In the genomic region with DNA sequence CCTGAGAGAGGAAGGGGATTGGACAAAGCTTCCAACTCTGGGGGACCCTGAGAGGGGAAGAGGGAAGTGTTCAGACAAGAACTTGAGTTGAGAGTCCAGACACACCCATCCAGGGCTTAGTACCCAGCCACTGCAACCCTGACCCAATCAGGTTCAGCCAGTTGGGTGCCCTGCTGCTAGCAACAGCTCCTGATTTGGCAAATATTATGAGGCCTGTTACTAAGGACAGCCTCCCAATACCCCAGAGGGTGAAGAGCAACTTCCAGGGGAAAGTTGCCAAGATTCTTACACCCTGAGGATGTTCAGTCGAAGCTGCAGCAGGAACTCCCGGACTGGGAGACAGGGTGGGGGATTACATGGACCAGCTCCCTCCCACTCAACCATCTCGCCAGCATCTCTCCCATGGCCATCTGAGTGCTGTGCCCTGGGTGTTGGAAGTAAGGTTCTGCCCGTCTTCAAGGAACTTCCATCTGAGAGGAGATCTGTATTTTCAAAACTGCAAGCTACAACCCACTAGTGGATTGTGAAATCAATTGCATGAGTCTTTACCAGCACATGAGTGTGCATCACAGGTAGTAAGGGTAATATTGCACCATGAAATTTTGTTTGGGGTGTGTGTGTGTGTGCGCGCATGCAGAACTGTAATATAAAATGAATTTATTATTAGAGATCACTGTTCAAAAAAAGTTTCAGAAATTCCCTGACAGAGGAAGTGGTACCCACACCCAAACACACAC, we compare ENCODE assay signal across 17 cellular contexts. TPM values are rescaled to one million over a fixed set of nuclear protein-coding genes. Genes with fewer than 3 reads are reported as not detected.
DNase-seq lines count a peak whose midpoint lies in the region; ATAC-seq and TF ChIP-seq lines count a peak whose summit lies in the region.
"Had no signal": no experiment of that assay in that cellular context is flagged by ENCODE, and none has a peak within 500 bp of the region (broad histone marks: within the 10 kb centered on the region; RNA-seq: fewer than 3 reads in every experiment).

No MANE protein-coding gene starts in this region.

- H3K4me1 ChIP-seq in left lung = no peaks in the 10 kb centered on the region
- peaks cover 0 to 1% (median 0%) of the 10 kb centered on the region in 4 donors for H3K4me1 ChIP-seq in tibial nerve

- TF ChIP-seq EP300 in tibial nerve (IDR thresholded peaks at IDR 0.05) = no peak

- no peak for TF ChIP-seq POLR2A in tibial nerve (IDR thresholded peaks at IDR 0.05)

- intact Hi-C loops in left lung (cut with DNase I) = no loop called here

- H3K36me3 Mint-ChIP-seq in chondrocyte (ENCODE audit: low read depth) = no peaks in the 10 kb centered on the region
- H3K36me3 Mint-ChIP-seq: activated CD8-positive, alpha-beta memory T cell treated with anti-CD3 and anti-CD28 coated beads, Interleukin-2, amount 10 ng/mL, durations not matched to agents 7 days and 5 days; CD4-positive, CD25-positive, alpha-beta regulatory T cell; IgD-negative memory B cell had no signal

- no peak overlapping the region for H3K4me3 Mint-ChIP-seq in chondrocyte (ENCODE audit: unreplicated experiment)
- H3K4me3 Mint-ChIP-seq in stimulated activated naive CD8-positive, alpha-beta T cell treated with anti-CD3 and anti-CD28 coated beads, Interleukin-15, amount 100 ng/mL, for 72 hours = no peak overlapping the region
- H3K4me3 Mint-ChIP-seq: activated CD8-positive, alpha-beta memory T cell treated with anti-CD3 and anti-CD28 coated beads, Interleukin-2, amount 10 ng/mL, durations not matched to agents 7 days and 5 days; CD4-positive, CD25-positive, alpha-beta regulatory T cell; IgD-negative memory B cell had no signal

- H3K9me3 Mint-ChIP-seq in chondrocyte (ENCODE audit: low read depth) = no peaks in the 10 kb centered on the region
- no peaks in the 10 kb centered on the region for H3K9me3 Mint-ChIP-seq in stimulated activated naive CD8-positive, alpha-beta T cell treated with anti-CD3 and anti-CD28 coated beads, Interleukin-15, amount 100 ng/mL, for 72 hours

- ATAC-seq in left lung = peak; percentile 93
- no peak for ATAC-seq in HG03159 (IDR thresholded peaks at IDR 0.05; ENCODE audit: unreplicated experiment)
- ATAC-seq in stimulated activated naive CD8-positive, alpha-beta T cell treated with anti-CD3 and anti-CD28 coated beads, Interleukin-15, amount 100 ng/mL, for 72 hours = no peak
- ATAC-seq: activated CD8-positive, alpha-beta memory T cell treated with anti-CD3 and anti-CD28 coated beads, Interleukin-2, amount 10 ng/mL, durations not matched to agents 7 days and 5 days; GM12878 had no signal

- H3K9me3 ChIP-seq in left lung = no peaks in the 10 kb centered on the region
- no peaks in the 10 kb centered on the region for H3K9me3 ChIP-seq in tibial nerve
- H3K9me3 ChIP-seq: esophagus muscularis mucosa had no signal

- H3K27me3 Mint-ChIP-seq in chondrocyte (ENCODE audit: low read depth) = no peaks in the 10 kb centered on the region
- no peaks in the 10 kb centered on the region for H3K27me3 Mint-ChIP-seq in stimulated activated naive CD8-positive, alpha-beta T cell treated with anti-CD3 and anti-CD28 coated beads, Interleukin-15, amount 100 ng/mL, for 72 hours

- H3K27ac Mint-ChIP-seq in chondrocyte (ENCODE audit: unreplicated experiment) = peak overlapping the region; percentile 71
- no peak overlapping the region for H3K27ac Mint-ChIP-seq in stimulated activated naive CD8-positive, alpha-beta T cell treated with anti-CD3 and anti-CD28 coated beads, Interleukin-15, amount 100 ng/mL, for 72 hours
- H3K27ac Mint-ChIP-seq: activated CD8-positive, alpha-beta memory T cell treated with anti-CD3 and anti-CD28 coated beads, Interleukin-2, amount 10 ng/mL, durations not matched to agents 7 days and 5 days; CD4-positive, CD25-positive, alpha-beta regulatory T cell had no signal

- peaks cover 0 to 8% of the 10 kb centered on the region in 2 donors for H3K27me3 ChIP-seq in left lung
- no peaks in the 10 kb centered on the region for H3K27me3 ChIP-seq in tibial nerve
- H3K27me3 ChIP-seq: esophagus muscularis mucosa had no signal

- TF ChIP-seq CTCF in chondrocyte (IDR thresholded peaks at IDR 0.05) = no peak
- no peak for TF ChIP-seq CTCF in left lung (IDR thresholded peaks at IDR 0.05)
- no peak for TF ChIP-seq CTCF in tibial nerve (IDR thresholded peaks at IDR 0.05)

- 67 to 70% methylated on average over 6 of the region's 6 CpGs for WGBS in tibial nerve, 2 donors

- H3K4me3 ChIP-seq in left lung (no peak overlapping the region), tibial nerve (no peak overlapping the region)
- H3K4me3 ChIP-seq: esophagus muscularis mucosa, GM12878 had no signal

- peaks cover 9% of the 10 kb centered on the region for H3K4me1 Mint-ChIP-seq in chondrocyte (ENCODE audit: low read depth)
- H3K4me1 Mint-ChIP-seq in stimulated activated naive CD8-positive, alpha-beta T cell treated with anti-CD3 and anti-CD28 coated beads, Interleukin-15, amount 100 ng/mL, for 72 hours = no peaks in the 10 kb centered on the region
- H3K4me1 Mint-ChIP-seq: activated CD8-positive, alpha-beta memory T cell treated with anti-CD3 and anti-CD28 coated beads, Interleukin-2, amount 10 ng/mL, durations not matched to agents 7 days and 5 days; IgD-negative memory B cell had no signal

- H3K27ac ChIP-seq in left lung (no peak overlapping the region), tibial nerve (no peak overlapping the region)
- H3K27ac ChIP-seq: esophagus muscularis mucosa had no signal

- peak; percentile 67 for DNase-seq in AG08396 (ENCODE audit: low spot score)
- peak; percentile 66 for DNase-seq in M059J (ENCODE audit: low read depth)
- DNase-seq in chondrocyte (ENCODE audit: low spot score) = no peak
- peak in 1 of 2 donors; percentile 15 for DNase-seq in left lung
- no peak for DNase-seq in tibial nerve (ENCODE audit: low spot score in 2 of 2)
- no peak for DNase-seq in stimulated activated naive CD8-positive, alpha-beta T cell treated with anti-CD3 and anti-CD28 coated beads, Interleukin-15, amount 100 ng/mL, for 72 hours
- no peak for DNase-seq in GDM1 (lab: John Stamatoyannopoulos, UW)
- DNase-seq: activated CD8-positive, alpha-beta memory T cell treated with anti-CD3 and anti-CD28 coated beads, Interleukin-2, amount 10 ng/mL, durations not matched to agents 7 days and 5 days; amygdala; CD4-positive, CD25-positive, alpha-beta regulatory T cell; NCI-H526 had no signal

- H3K36me3 ChIP-seq in left lung = no peaks in the 10 kb centered on the region
- no peaks in the 10 kb centered on the region for H3K36me3 ChIP-seq in tibial nerve
- H3K36me3 ChIP-seq: esophagus muscularis mucosa had no signal

RNA-seq across cellular contexts. Expression of a gene that starts 11.5 kb away (rescaled TPM):
- 0.22 TPM in 1 of 2 replicates, not detected in the other for total RNA-seq in M059J (2014; rRNA removed; shearing (Covaris generic))
- not detected in 3 replicates for total RNA-seq in chondrocyte
- not detected for total RNA-seq in left lung
- 10 to 100 TPM in 1 of 4 donors, not detected in 3; 10.8 TPM for total RNA-seq in tibial nerve
- total RNA-seq: activated CD8-positive, alpha-beta memory T cell treated with anti-CD3 and anti-CD28 coated beads, Interleukin-2, amount 10 ng/mL, durations not matched to agents 7 days and 5 days; CD4-positive, CD25-positive, alpha-beta regulatory T cell; GM12878; lung microvascular endothelial cell; T-helper 2 cell treated with Interferon-gamma antibody and Interleukin-4, amounts not matched to agents 100 ng/mL and 5 ng/mL, for 36 hours had no signal

RNA-seq across cellular contexts. Expression of a gene that starts 26.2 kb away (rescaled TPM):
- not detected in 2 replicates for total RNA-seq in M059J (2014; rRNA removed; shearing (Covaris generic))
- total RNA-seq in chondrocyte = 0.10 to 0.31 TPM (median 0.19 TPM) in 3 replicates
- total RNA-seq in left lung = under 1 TPM; 0.32 to 0.58 TPM
- 1 to 10 TPM in 1 of 4 donors, not detected in 3; 3.9 TPM for total RNA-seq in tibial nerve
- total RNA-seq: CD4-positive, CD25-positive, alpha-beta regulatory T cell; esophagus muscularis mucosa; GM12878; lung microvascular endothelial cell; T-helper 2 cell treated with Interferon-gamma antibody and Interleukin-4, amounts not matched to agents 100 ng/mL and 5 ng/mL, for 36 hours had no signal

RNA-seq across cellular contexts. Expression of a gene that starts 44.6 kb away (rescaled TPM):
- total RNA-seq in M059J (2014; rRNA removed; shearing (Covaris generic)) = 38.8 and 54.8 TPM in 2 replicates
- 11.3 to 15.7 TPM (median 13.0 TPM) in 3 replicates for total RNA-seq in chondrocyte
- total RNA-seq in left lung = 1,000 to 10,000 TPM in 1 of 2 donors, 100 to 1,000 TPM in 1; 583 to 1,126 TPM
- 10 to 100 TPM in 2 of 4 donors, 1 to 10 TPM in 1, under 1 TPM in 1; 0.20 to 19.7 (median 10.2) TPM for total RNA-seq in tibial nerve
- total RNA-seq: CD4-positive, CD25-positive, alpha-beta regulatory T cell had no signal

RNA-seq across cellular contexts. Expression of a gene that starts 46.4 kb away (rescaled TPM):
- not detected in 2 replicates for total RNA-seq in M059J (2014; rRNA removed; shearing (Covaris generic))
- total RNA-seq in chondrocyte (0.41 to 0.90 TPM in 2 of 3 replicates, not detected in the other), left lung (1 to 10 TPM in 1 of 2 donors, under 1 TPM in 1; 0.47 to 9.4 TPM), tibial nerve (not detected)
- total RNA-seq: activated CD8-positive, alpha-beta memory T cell treated with anti-CD3 and anti-CD28 coated beads, Interleukin-2, amount 10 ng/mL, durations not matched to agents 7 days and 5 days; CD4-positive, CD25-positive, alpha-beta regulatory T cell; GM12878; lung microvascular endothelial cell; T-helper 2 cell treated with Interferon-gamma antibody and Interleukin-4, amounts not matched to agents 100 ng/mL and 5 ng/mL, for 36 hours had no signal

Comparison
In these comparisons a context has a peak if more than half of its experiments do, and no peak if none do; other contexts are left out.
1. DNase-seq: peak in AG08396 (single experiment) and M059J (single experiment); none in chondrocyte (single experiment), tibial nerve (0 of 2), stimulated activated naive CD8-positive, alpha-beta T cell treated with anti-CD3 and anti-CD28 coated beads, Interleukin-15, amount 100 ng/mL, for 72 hours (0 of 2) and GDM1 (single experiment).
2. RNA of a gene that starts 44.6 kb away (total RNA-seq): 583 to 1,126 TPM in left lung; 38.8 to 54.8 TPM in M059J, 0.20 to 19.7 TPM in tibial nerve and 11.3 to 15.7 TPM in chondrocyte; every median in the first group is over 10 times any median in the second.